8 cellular contexts compared by ENCODE assay signal in the genomic region with DNA sequence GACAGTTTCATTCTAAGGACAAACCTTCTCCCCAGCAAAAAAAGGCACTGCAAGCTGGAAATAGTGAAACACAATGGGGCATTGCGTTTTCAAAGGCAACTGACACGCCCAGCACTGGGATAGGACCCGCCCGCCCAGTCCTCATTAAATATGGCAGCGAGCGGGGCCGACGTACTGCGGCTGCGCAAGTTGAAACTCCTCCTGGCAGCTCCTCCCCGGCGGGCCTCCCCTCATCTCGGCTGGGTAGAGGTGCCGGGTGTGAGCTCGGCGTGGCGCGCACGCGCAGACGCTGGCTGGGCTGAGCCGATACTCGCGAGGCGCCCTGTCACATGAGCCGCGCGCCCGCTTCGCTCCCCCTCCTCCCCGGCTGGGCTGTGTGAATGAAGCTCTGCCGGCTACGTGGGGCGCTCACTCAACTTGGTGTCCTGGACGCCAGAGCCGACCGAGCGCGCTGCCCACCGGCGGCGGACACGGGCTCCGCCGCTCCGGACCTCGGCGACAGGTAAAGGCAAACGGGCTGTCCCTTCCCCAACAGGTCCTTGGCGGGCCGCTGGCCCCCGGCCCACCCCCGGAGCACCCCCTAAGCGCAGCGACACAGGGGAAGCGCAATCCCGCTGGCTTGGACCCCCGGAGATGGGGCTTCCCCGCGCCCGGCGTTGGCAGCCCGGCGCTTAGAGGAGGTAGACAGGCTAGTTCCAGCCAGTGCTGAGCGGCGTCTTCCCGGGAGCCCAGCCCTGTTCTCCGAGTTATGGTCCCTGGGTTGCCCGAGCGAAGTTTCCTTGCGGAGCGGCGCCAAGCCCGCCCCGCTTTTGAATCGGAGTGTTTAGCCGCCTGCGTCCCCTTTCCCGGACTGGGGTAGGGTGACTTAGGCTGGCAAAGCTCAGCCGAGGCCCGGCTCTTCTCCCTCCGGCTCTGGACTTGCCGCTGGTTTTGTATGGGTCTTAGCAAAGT. TPM values are rescaled to one million over a fixed set of nuclear protein-coding genes. Genes with fewer than 3 reads are reported as not detected.
DNase-seq lines count a peak whose midpoint lies in the region; ATAC-seq and TF ChIP-seq lines count a peak whose summit lies in the region.

Gene CLCN5 (plus strand): TSS at position 306 of the 951 bp plus-strand sequence. CDS start 2,703 bp downstream, outside the sequence.

- no peaks in the 10 kb centered on the region for H3K36me3 ChIP-seq in smooth muscle cell (ENCODE audit: low read depth)

- peak within 1 kb of the TSS; percentile 87 for H3K9ac ChIP-seq in smooth muscle cell (ENCODE audit: low read depth)

- WGBS in smooth muscle cell (ENCODE audit: low lambda C conversion rate): 41% methylated on average over 76 of the region's 83 CpGs

- no peaks in the 10 kb centered on the region for H4K20me1 ChIP-seq in smooth muscle cell (ENCODE audit: low read depth)

- H3F3A ChIP-seq in smooth muscle cell (ENCODE audit: low read depth): no peaks in the 10 kb centered on the region

- H3K4me3 ChIP-seq in AG04449 (ENCODE audit: low read depth, low read length) (peak within 1 kb of the TSS; percentile 64), WI38 (ENCODE audit: low read depth, low read length) (peak within 1 kb of the TSS; percentile 71), smooth muscle cell (peak within 1 kb of the TSS; percentile 79)

- TF ChIP-seq CTCF in AG04449 (IDR thresholded peaks at IDR 0.05; ENCODE audit: insufficient read depth, low read length, missing control alignments) (no peak), WI38 (IDR thresholded peaks at IDR 0.05; ENCODE audit: low read depth, low read length) (no peak), smooth muscle cell (IDR thresholded peaks at IDR 0.05; ENCODE audit: borderline replicate concordance, insufficient read depth, poor library complexity, severe bottlenecking) (no peak)

- no peaks in the 10 kb centered on the region for H3K9me3 ChIP-seq in smooth muscle cell (replicated peaks; ENCODE audit: low read depth)

- peak within 1 kb of the TSS; percentile 97 for H2AFZ ChIP-seq in smooth muscle cell (ENCODE audit: low read depth)

- POLR2A ChIA-PET in AG04449 (lab: Yijun Ruan, JAX): interaction anchor here (0.9 to 1.0 kb wide), 2 partner anchors 44 to 73 kb away, joined by 3 to 5 read pairs; partner anchors contain the start of gene USP27X

- H3K27me3 ChIP-seq in smooth muscle cell (ENCODE audit: low read depth): no peaks in the 10 kb centered on the region

- DNase-seq in AG04449 (ENCODE audit: low read depth, low spot score) (peak; percentile 56), NCI-H2196 treated with DMSO at 0.1 percent for 48 hours (lab: John Stamatoyannopoulos, UW; ENCODE audit: unreplicated experiment) (peak; percentile 78), caudate nucleus (lab: John Stamatoyannopoulos, UW) (peak; percentile 26 to 95 (median 86)), iPS-NIHi11 (ENCODE audit: low spot score) (peak; percentile 94), smooth muscle cell (lab: John Stamatoyannopoulos, UW; ENCODE audit: unreplicated experiment) (peak; percentile 77)

- no peaks in the 10 kb centered on the region for H3K79me2 ChIP-seq in smooth muscle cell (ENCODE audit: low read depth)

- ATAC-seq in GM18907 (IDR thresholded peaks at IDR 0.05; ENCODE audit: unreplicated experiment) (peak; percentile 96), HG03139 (IDR thresholded peaks at IDR 0.05; ENCODE audit: unreplicated experiment) (peak; percentile 95)

- no peaks in the 10 kb centered on the region for H3K4me1 ChIP-seq in smooth muscle cell (ENCODE audit: low read depth)

- H3K27ac ChIP-seq in caudate nucleus (ENCODE audit: low read depth, low read length) (no peak within 1 kb of the TSS), smooth muscle cell (ENCODE audit: low read depth) (peak within 1 kb of the TSS; percentile 73)

- CTCF ChIA-PET in AG04449 (lab: Yijun Ruan, JAX): interaction anchor here (1.0 to 3.9 kb wide), 6 partner anchors 10 to 657 kb away, joined by 3 to 23 read pairs (median 4); no protein-coding TSS in a partner anchor

- peak within 1 kb of the TSS; percentile 89 for H3K4me2 ChIP-seq in smooth muscle cell

RNA-seq across cellular contexts. Expression of gene CLCN5, which starts in this region (rescaled TPM):
- 7.1 and 11.7 TPM in 2 replicates for total RNA-seq in smooth muscle cell
- polyA plus RNA-seq in smooth muscle cell: 1.7 TPM in 2 replicates
